8 cellular contexts compared by ENCODE assay signal in genomic region chr20:25249198-25249931, GRCh38. TPM values are rescaled to one million over a fixed set of nuclear protein-coding genes. Genes with fewer than 3 reads are reported as not detected.
A peak's percentile ranks its signal among the peaks of the same experiment; 100 is the strongest.
DNase-seq lines count a peak whose midpoint lies in the region; ATAC-seq and TF ChIP-seq lines count a peak whose summit lies in the region.

No MANE protein-coding gene starts in this region.

- H3K27ac ChIP-seq in GM23248 (peak overlapping the region; percentile 71), trophoblast cell (ENCODE audit: low read depth, low read length) (no peak overlapping the region)

- no peak overlapping the region for H2BK120ac ChIP-seq in trophoblast cell (ENCODE audit: insufficient read depth, low read length, poor library complexity)

- H3K9me2 ChIP-seq in GM23248 (ENCODE audit: insufficient read depth) = no peaks in the 10 kb centered on the region

- H3K27me3 ChIP-seq in GM23248 (replicated peaks; ENCODE audit: insufficient read depth) = no peaks in the 10 kb centered on the region
- H3K27me3 ChIP-seq in trophoblast cell (ENCODE audit: insufficient read depth, low read length) = no peaks in the 10 kb centered on the region

- H4K8ac ChIP-seq in trophoblast cell (ENCODE audit: low read depth, low read length) = no peak overlapping the region

- no peaks in the 10 kb centered on the region for H4K20me1 ChIP-seq in GM23248 (ENCODE audit: insufficient read depth)

- ATAC-seq in GM21447 (IDR thresholded peaks at IDR 0.05; ENCODE audit: unreplicated experiment) = no peak
- ATAC-seq in HG03354 (IDR thresholded peaks at IDR 0.05; ENCODE audit: poor library complexity, severe bottlenecking, unreplicated experiment) = no peak

- no peaks in the 10 kb centered on the region for H3K9me3 ChIP-seq in GM23248 (ENCODE audit: low read depth)
- H3K9me3 ChIP-seq in trophoblast cell (ENCODE audit: insufficient read depth, low read depth, low read length) = no peaks in the 10 kb centered on the region

- H3K9ac ChIP-seq in GM23248 = peak overlapping the region; percentile 82
- no peak overlapping the region for H3K9ac ChIP-seq in trophoblast cell (ENCODE audit: low read length)

- H3F3A ChIP-seq in GM23248 (ENCODE audit: insufficient read depth) = peaks cover 18% of the 10 kb centered on the region

- H3K4me3 ChIP-seq in GM23248 (peak overlapping the region; percentile 81), epithelial cell of proximal tubule (ENCODE audit: low read depth, low read length) (peak overlapping the region; percentile 82), trophoblast cell (ENCODE audit: low read depth, low read length) (no peak overlapping the region)

- H2AFZ ChIP-seq in GM23248 (peak overlapping the region; percentile 53; the same call in 1 of the 2 replicates), trophoblast cell (ENCODE audit: insufficient read depth, low read length, poor library complexity) (no peak overlapping the region)

- H3K4me2 ChIP-seq in GM23248 (ENCODE audit: unreplicated experiment) (peak overlapping the region; percentile 88), trophoblast cell (ENCODE audit: low read length) (peak overlapping the region; percentile 37)

- H3K79me1 ChIP-seq in trophoblast cell (ENCODE audit: low read length) = peaks cover 9% of the 10 kb centered on the region

- TF ChIP-seq CTCF in epithelial cell of proximal tubule (conservative IDR thresholded peaks at IDR 0.05; ENCODE audit: low read depth, low read length) = no peak

- peaks cover 4% of the 10 kb centered on the region; the same call in 1 of the 2 replicates for H3K36me3 ChIP-seq in GM23248 (ENCODE audit: low read depth)
- peaks cover 3 to 4% of the 10 kb centered on the region in 2 experiments for H3K36me3 ChIP-seq in trophoblast cell (ENCODE audit: control insufficient read depth in 1 of 2, insufficient read depth in 2 of 2, low read length in 2 of 2)

- H2BK5ac ChIP-seq in trophoblast cell (ENCODE audit: low read depth, low read length, poor library complexity) = no peak overlapping the region

- H4K12ac ChIP-seq in trophoblast cell (ENCODE audit: low read depth, low read length) = no peak overlapping the region

- DNase-seq in GM23248 = peak; percentile 40
- peak; percentile 34 for DNase-seq in RPMI7951 (ENCODE audit: low read depth)
- no peak for DNase-seq in epithelial cell of proximal tubule (ENCODE audit: low read depth)
- no peak for DNase-seq in trophoblast cell
- no peak for DNase-seq in activated CD4-positive, alpha-beta T cell treated with anti-CD3 and anti-CD28 coated beads for 48 hours
- DNase-seq in NCI-H2171 treated with DMSO at 0.1 percent for 48 hours (lab: John Stamatoyannopoulos, UW) = no peak

- 51 to 52% methylated on average over 9 of the region's 9 CpGs for WGBS in GM23248 (ENCODE audit: low coverage in 1 of 2, low lambda C conversion rate in 2 of 2, missing lambda C conversion rate in 2 of 2), 2 experiments
- WGBS in trophoblast cell (ENCODE audit: extremely low coverage, insufficient coverage, insufficient read length) = 100% methylated on average over 1 of the region's 9 CpGs

- H3K4me1 ChIP-seq in GM23248 (ENCODE audit: insufficient read depth) (peaks cover 29% of the 10 kb centered on the region), trophoblast cell (ENCODE audit: control insufficient read depth in 1 of 2, insufficient read depth in 2 of 2, low read length in 2 of 2) (peaks cover 7% of the 10 kb centered on the region in 2 experiments)

- H3K14ac ChIP-seq in trophoblast cell (ENCODE audit: low read length) = no peak overlapping the region

- H3K18ac ChIP-seq in trophoblast cell (ENCODE audit: low read length) = no peak overlapping the region

- H2AK5ac ChIP-seq in trophoblast cell (ENCODE audit: low read length) = no peak overlapping the region

- no peak overlapping the region for H3K4ac ChIP-seq in trophoblast cell (ENCODE audit: low read depth, low read length)

- in situ Hi-C loops in GM23248 (cut with MboI) = no loop called here

- H4K91ac ChIP-seq in trophoblast cell (ENCODE audit: low read depth, low read length) = no peak overlapping the region

- H2BK12ac ChIP-seq in trophoblast cell (ENCODE audit: low read length) = no peak overlapping the region

- H3K79me2 ChIP-seq in GM23248 (ENCODE audit: insufficient read depth) (peaks cover 59% of the 10 kb centered on the region), trophoblast cell (ENCODE audit: control insufficient read depth, insufficient read depth, low read length, poor library complexity) (peaks cover 9% of the 10 kb centered on the region)

- H3K23ac ChIP-seq in trophoblast cell (ENCODE audit: low read length) = no peak overlapping the region

RNA-seq across cellular contexts. Expression of gene PYGB, which starts 1.5 kb away (rescaled TPM):
- 116 and 123 TPM in 2 replicates for total RNA-seq in GM23248 (2014; rRNA removed; shearing (Covaris generic))
- polyA plus RNA-seq in GM23248 (2016; fragmentation: Nextera tagmentation; extraction: Ambion mirVana) = 74.1 and 78.3 TPM in 2 replicates
- total RNA-seq in RPMI7951 (2014; rRNA removed; shearing (Covaris generic)) = 70.8 and 96.6 TPM in 2 replicates
- 145 and 241 TPM in 2 replicates for total RNA-seq in epithelial cell of proximal tubule
- 21.3 and 22.0 TPM in 2 replicates for polyA plus RNA-seq in trophoblast cell (2013)

RNA-seq across cellular contexts. Expression of gene ENTPD6, which starts 53.9 kb away (rescaled TPM):
- 46.4 and 50.4 TPM in 2 replicates for total RNA-seq in GM23248 (2014; rRNA removed; shearing (Covaris generic))
- 32.9 and 36.0 TPM in 2 replicates for polyA plus RNA-seq in GM23248 (2016; fragmentation: Nextera tagmentation; extraction: Ambion mirVana)
- 29.3 and 32.4 TPM in 2 replicates for total RNA-seq in RPMI7951 (2014; rRNA removed; shearing (Covaris generic))
- 76.5 and 103 TPM in 2 replicates for total RNA-seq in epithelial cell of proximal tubule
- polyA plus RNA-seq in trophoblast cell (2013) = 20.3 and 20.9 TPM in 2 replicates

Comparison
In these comparisons a context has a peak if more than half of its experiments do, and no peak if none do; other contexts are left out.
1. DNase-seq: peak in GM23248 (single experiment) and RPMI7951 (single experiment); none in epithelial cell of proximal tubule (single experiment), trophoblast cell (0 of 2), activated CD4-positive, alpha-beta T cell treated with anti-CD3 and anti-CD28 coated beads for 48 hours (single experiment) and NCI-H2171 treated with DMSO at 0.1 percent for 48 hours (single experiment).